In the genomic region with DNA sequence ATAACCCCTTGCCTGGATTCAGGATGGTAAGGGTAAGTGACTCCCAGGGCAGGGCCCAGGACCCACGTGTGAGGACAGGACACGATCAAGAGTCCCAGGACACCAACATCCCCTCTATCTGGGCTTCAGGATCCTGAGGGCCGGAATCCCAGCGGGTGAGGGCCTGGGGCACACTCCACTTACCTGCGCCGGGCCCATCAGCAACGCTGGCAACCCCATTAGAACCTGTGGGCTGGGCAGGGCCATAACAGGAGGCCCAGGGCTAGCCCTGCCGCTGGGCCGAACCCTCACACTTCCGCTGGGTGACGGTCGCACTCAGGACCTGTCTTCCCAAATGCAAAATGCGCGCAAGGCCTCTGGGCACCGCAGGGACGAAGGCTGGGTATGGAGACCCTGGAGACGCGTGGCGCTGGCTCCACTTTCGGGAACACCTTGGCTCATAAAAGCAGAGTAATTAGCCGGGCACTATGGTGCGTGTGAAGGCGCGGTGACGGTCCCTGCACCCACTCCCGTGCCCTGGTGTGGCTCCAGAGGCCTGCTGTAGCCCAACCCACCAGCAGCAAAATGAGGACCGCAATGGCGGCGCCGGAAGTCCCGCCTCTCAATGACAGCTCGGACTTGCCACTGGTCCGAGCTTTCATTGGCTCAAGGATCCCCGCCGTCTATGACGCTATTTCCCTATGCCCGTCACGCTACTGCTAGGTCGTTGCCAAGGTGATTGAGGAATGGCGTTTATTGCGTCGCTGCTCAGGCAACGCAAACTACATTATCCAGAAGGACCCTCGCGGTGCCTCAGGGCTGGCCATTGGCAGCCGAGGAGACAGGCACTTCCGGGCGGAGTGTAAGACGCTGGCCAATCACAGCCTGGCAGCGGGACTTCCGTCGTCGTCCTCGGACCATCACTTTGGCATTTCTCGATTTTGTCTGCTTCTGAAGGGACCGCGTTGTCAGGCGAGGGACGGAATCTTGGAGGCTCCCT, we compare ENCODE assay signal across 8 cellular contexts. TPM values are rescaled to one million over a fixed set of nuclear protein-coding genes. Genes with fewer than 3 reads are reported as not detected.
A peak's percentile ranks its signal among the peaks of the same experiment; 100 is the strongest.
DNase-seq lines count a peak whose midpoint lies in the region; ATAC-seq and TF ChIP-seq lines count a peak whose summit lies in the region.

A gene (minus strand): TSS at position 578 of the 979 bp plus-strand sequence. CDS start 332 bp downstream, at position 246.

- H3K9me3 Mint-ChIP-seq in endothelial cell (ENCODE audit: unreplicated experiment) (peaks cover 15% of the 10 kb centered on the region), mesothelial cell of epicardium (peaks cover 62% of the 10 kb centered on the region)

- H3K4me1 Mint-ChIP-seq in endothelial cell (ENCODE audit: unreplicated experiment) (no peaks in the 10 kb centered on the region), mesothelial cell of epicardium (peaks cover 13% of the 10 kb centered on the region)

- TF ChIP-seq CTCF in endothelial cell (IDR thresholded peaks at IDR 0.05; ENCODE audit: unreplicated experiment): no peak
- TF ChIP-seq CTCF in mesothelial cell of epicardium (IDR thresholded peaks at IDR 0.05; ENCODE audit: unreplicated experiment): no peak

- H3K36me3 Mint-ChIP-seq in endothelial cell (ENCODE audit: low read depth, unreplicated experiment) (peaks cover 32% of the 10 kb centered on the region), mesothelial cell of epicardium (peaks cover 52% of the 10 kb centered on the region)

- ATAC-seq in GM18517 (IDR thresholded peaks at IDR 0.05; ENCODE audit: unreplicated experiment) (peak; percentile 95), HG03025 (IDR thresholded peaks at IDR 0.05; ENCODE audit: low FRiP score, unreplicated experiment) (peak; percentile 86)

- H3K27ac Mint-ChIP-seq in endothelial cell (ENCODE audit: unreplicated experiment) (no peak within 1 kb of the TSS), mesothelial cell of epicardium (peak within 1 kb of the TSS; percentile 94)

- H3K4me3 Mint-ChIP-seq in endothelial cell (ENCODE audit: unreplicated experiment): peak within 1 kb of the TSS; percentile 76
- peak within 1 kb of the TSS; percentile 84 for H3K4me3 Mint-ChIP-seq in mesothelial cell of epicardium

- H3K27me3 Mint-ChIP-seq in endothelial cell (ENCODE audit: unreplicated experiment) (peaks cover 14% of the 10 kb centered on the region), mesothelial cell of epicardium (ENCODE audit: low read depth) (peaks cover 45% of the 10 kb centered on the region)

- peak; percentile 90 for DNase-seq in NCI-H460 (ENCODE audit: extremely low read depth, low read depth)
- DNase-seq in activated CD8-positive, alpha-beta memory T cell treated with anti-CD3 and anti-CD28 coated beads, Interleukin-2, amount 50 U/mL, for 4 hours: peak; percentile 93
- DNase-seq in endothelial cell (ENCODE audit: low spot score): peak; percentile 42
- peak; percentile 84 to 85 for DNase-seq in mesothelial cell of epicardium (ENCODE audit: low spot score in 2 of 2, unreplicated experiment in 2 of 2)
- DNase-seq in stimulated activated CD8-positive, alpha-beta memory T cell treated with anti-CD3 and anti-CD28 coated beads, Interleukin-15, amount 100 ng/mL, for 1 hour (ENCODE audit: low read depth): peak; percentile 82
- DNase-seq in NCI-H1694 treated with DMSO at 0.1 percent for 48 hours (lab: John Stamatoyannopoulos, UW): no peak

RNA-seq across cellular contexts. Expression of the gene that starts here (rescaled TPM):
- total RNA-seq in NCI-H460 (2014; rRNA removed; shearing (Covaris generic)): 2.1 and 2.4 TPM in 2 replicates
- 3.2 and 4.9 TPM in 2 replicates for polyA plus RNA-seq in NCI-H460 (2014; cell fraction: nucleus; rRNA removed)
- total RNA-seq in endothelial cell (ENCODE audit: unreplicated experiment) (1.2 TPM), mesothelial cell of epicardium (4.2 to 4.8 TPM (median 4.4 TPM) in 3 replicates)
